Comparison of ENCODE assay signal across 8 cellular contexts in the genomic region with DNA sequence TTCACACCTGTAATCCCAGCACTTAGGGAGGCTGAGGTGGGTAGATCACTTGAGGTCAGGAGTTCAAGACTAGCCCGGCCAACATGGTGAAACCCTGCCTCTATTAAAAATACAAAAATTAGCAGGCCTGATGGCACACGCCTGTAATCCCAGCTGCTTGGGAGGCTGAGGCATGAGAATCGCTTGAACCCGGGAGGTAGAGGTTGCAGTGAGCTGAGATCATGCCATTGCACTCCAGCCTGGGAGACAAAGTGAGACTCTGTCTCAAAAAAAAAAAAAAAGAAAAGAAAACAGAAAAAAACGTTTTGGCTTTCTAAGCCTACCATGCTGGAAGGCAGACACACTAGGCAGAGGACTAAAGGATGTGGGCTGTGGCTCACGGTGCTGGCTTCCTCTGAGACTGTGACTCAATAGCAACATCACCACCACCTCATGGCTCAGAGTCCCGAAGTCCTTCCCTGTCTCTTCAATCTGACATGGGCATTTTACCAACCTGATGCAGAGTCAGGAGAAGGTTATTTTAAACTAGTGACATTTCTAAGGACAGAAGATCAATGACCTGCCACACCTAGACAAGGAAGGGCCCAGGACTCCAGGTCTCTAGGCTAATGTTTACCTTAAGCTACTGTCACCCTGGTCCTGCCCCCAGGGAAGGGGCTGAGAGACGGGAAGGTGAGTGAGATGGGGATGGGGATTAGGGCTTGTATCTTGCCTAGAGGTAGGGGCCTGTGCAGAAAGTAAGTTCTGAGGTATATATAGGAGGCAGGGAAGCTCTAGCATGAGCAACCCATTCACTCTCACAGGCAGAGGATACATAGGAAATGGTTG. TPM values are rescaled to one million over a fixed set of nuclear protein-coding genes. Genes with fewer than 3 reads are reported as not detected.
DNase-seq lines count a peak whose midpoint lies in the region; ATAC-seq and TF ChIP-seq lines count a peak whose summit lies in the region.

No MANE protein-coding gene starts in this region.

- H4K91ac ChIP-seq in mesenchymal stem cell (ENCODE audit: low read length) = no peak overlapping the region

- H3K4me1 Mint-ChIP-seq in activated naive CD8-positive, alpha-beta T cell treated with anti-CD3 and anti-CD28 coated beads, Interleukin-2, amount 50 U/mL, for 24 hours = peaks cover 61% of the 10 kb centered on the region

- H3K9ac ChIP-seq in mesenchymal stem cell (ENCODE audit: low read length) = no peak overlapping the region

- H3K4me3 ChIP-seq in mesenchymal stem cell (ENCODE audit: insufficient read depth in 1 of 2, low read depth in 1 of 2, low read length in 2 of 2) (no peak overlapping the region), thymus (ENCODE audit: low read length) (no peak overlapping the region)

- H3K4me3 Mint-ChIP-seq in activated naive CD8-positive, alpha-beta T cell treated with anti-CD3 and anti-CD28 coated beads, Interleukin-2, amount 50 U/mL, for 24 hours = peak overlapping the region; percentile 64

- H2BK120ac ChIP-seq in mesenchymal stem cell (ENCODE audit: low read depth, low read length) = no peak overlapping the region

- peak; percentile 53 for ATAC-seq in HG02678 (IDR thresholded peaks at IDR 0.05; ENCODE audit: unreplicated experiment)
- ATAC-seq in activated naive CD8-positive, alpha-beta T cell treated with anti-CD3 and anti-CD28 coated beads, Interleukin-2, amount 50 U/mL, for 24 hours = peak; percentile 93

- H3K27me3 ChIP-seq in mesenchymal stem cell (ENCODE audit: control insufficient read depth in 1 of 2, insufficient read depth in 1 of 2, low read length in 2 of 2) = no peaks in the 10 kb centered on the region
- H3K27me3 ChIP-seq in thymus (ENCODE audit: control insufficient read depth, insufficient read depth) = no peaks in the 10 kb centered on the region

- H2BK5ac ChIP-seq in mesenchymal stem cell (ENCODE audit: low read depth, low read length, poor library complexity, severe bottlenecking) = no peak overlapping the region

- H3K36me3 ChIP-seq in mesenchymal stem cell (ENCODE audit: control insufficient read depth in 1 of 2, insufficient read depth in 2 of 2, low read depth in 1 of 2, low read length in 2 of 2) (peaks cover 0 to 6% of the 10 kb centered on the region in 2 experiments), thymus (ENCODE audit: control insufficient read depth, insufficient read depth) (no peaks in the 10 kb centered on the region)

- H3K4ac ChIP-seq in mesenchymal stem cell (ENCODE audit: low read depth in 1 of 2, low read length in 2 of 2) = no peak overlapping the region

- H3K27ac Mint-ChIP-seq in activated naive CD8-positive, alpha-beta T cell treated with anti-CD3 and anti-CD28 coated beads, Interleukin-2, amount 50 U/mL, for 24 hours = peak overlapping the region; percentile 94

- no peak overlapping the region for H2AFZ ChIP-seq in mesenchymal stem cell (ENCODE audit: low read depth, low read length)

- H3K23ac ChIP-seq in mesenchymal stem cell (ENCODE audit: low read length in 2 of 2) = no peak overlapping the region

- H2AK5ac ChIP-seq in mesenchymal stem cell (ENCODE audit: low read length, severe bottlenecking) = peak overlapping the region; percentile 24

- DNase-seq in GM10248 (ENCODE audit: extremely low spot score) (peak; percentile 70), SKM-1 treated with dmso at 0.1 percent for 144 hours (lab: John Stamatoyannopoulos, UW; ENCODE audit: unreplicated experiment) (peak; percentile 34), mesenchymal stem cell (peak; percentile 44), NCI-H187 treated with DMSO at 0.1 percent for 48 hours (lab: John Stamatoyannopoulos, UW) (no peak), C1 segment of cervical spinal cord (lab: John Stamatoyannopoulos, UW) (no peak)
- peak; percentile 73 for DNase-seq in activated naive CD8-positive, alpha-beta T cell treated with anti-CD3 and anti-CD28 coated beads, Interleukin-2, amount 50 U/mL, for 24 hours

- H3K14ac ChIP-seq in mesenchymal stem cell (ENCODE audit: low read length in 2 of 2) = no peak overlapping the region

- POLR2A ChIA-PET in GM10248 (lab: Yijun Ruan, JAX) = interaction anchor here (0.6 to 1.7 kb wide), 4 partner anchors 11 to 178 kb away, joined by 4 to 8 read pairs (median 6); a partner anchor contains a TSS

- H4K8ac ChIP-seq in mesenchymal stem cell (ENCODE audit: low read length) = no peak overlapping the region

- H2BK15ac ChIP-seq in mesenchymal stem cell (ENCODE audit: low read depth, poor library complexity, severe bottlenecking) = no peak overlapping the region

- no peaks in the 10 kb centered on the region for H3K9me3 Mint-ChIP-seq in activated naive CD8-positive, alpha-beta T cell treated with anti-CD3 and anti-CD28 coated beads, Interleukin-2, amount 50 U/mL, for 24 hours

- H2BK12ac ChIP-seq in mesenchymal stem cell (ENCODE audit: low read length in 2 of 2) = no peak overlapping the region

- 76% methylated on average over 7 of the region's 8 CpGs for WGBS in mesenchymal stem cell
- WGBS in thymus = 53% methylated on average over 8 of the region's 8 CpGs

- peak overlapping the region; percentile 34 for H3K27ac ChIP-seq in mesenchymal stem cell (ENCODE audit: low read length, poor library complexity, severe bottlenecking)
- H3K27ac ChIP-seq in thymus (ENCODE audit: low read depth) = peak overlapping the region; percentile 80

- no peaks in the 10 kb centered on the region for H3K79me1 ChIP-seq in mesenchymal stem cell (replicated peaks; ENCODE audit: low read length, poor library complexity, severe bottlenecking)

- no peak for TF ChIP-seq CTCF in GM10248 (IDR thresholded peaks at IDR 0.05; ENCODE audit: control extremely low read depth, extremely low read depth, low read depth, missing control alignments)

- no peak overlapping the region for H3K4me2 ChIP-seq in mesenchymal stem cell (ENCODE audit: low read length, poor library complexity, severe bottlenecking)

- no peaks in the 10 kb centered on the region for H3K27me3 Mint-ChIP-seq in activated naive CD8-positive, alpha-beta T cell treated with anti-CD3 and anti-CD28 coated beads, Interleukin-2, amount 50 U/mL, for 24 hours

- no peak overlapping the region for H3K18ac ChIP-seq in mesenchymal stem cell (ENCODE audit: low read depth in 1 of 2, low read length in 2 of 2)

- no peaks in the 10 kb centered on the region for H3K36me3 Mint-ChIP-seq in activated naive CD8-positive, alpha-beta T cell treated with anti-CD3 and anti-CD28 coated beads, Interleukin-2, amount 50 U/mL, for 24 hours (ENCODE audit: low read depth)

- H3K9me3 ChIP-seq in mesenchymal stem cell (ENCODE audit: control insufficient read depth, low read length) = no peaks in the 10 kb centered on the region
- H3K9me3 ChIP-seq in thymus (ENCODE audit: control insufficient read depth) = no peaks in the 10 kb centered on the region

- CTCF ChIA-PET in GM10248 (lab: Yijun Ruan, JAX) = interaction anchor here (0.8 to 2.7 kb wide), 9 partner anchors 11 to 59 kb away, joined by 3 to 11 read pairs (median 5); a partner anchor contains a TSS

- H3K4me1 ChIP-seq in mesenchymal stem cell (ENCODE audit: control insufficient read depth, insufficient read depth, low read depth, low read length) (peaks cover 26% of the 10 kb centered on the region), thymus (ENCODE audit: control insufficient read depth, insufficient read depth, low read length) (peaks cover 13% of the 10 kb centered on the region)

RNA-seq across cellular contexts. Expression of a gene that starts 3.7 kb away (rescaled TPM):
- polyA plus RNA-seq in mesenchymal stem cell (2013, experiment 1 of 2) = 0.30 TPM
- 0.49 TPM for polyA plus RNA-seq in mesenchymal stem cell (2013, experiment 2 of 2)
- 12.2 TPM for polyA plus RNA-seq in thymus

RNA-seq across cellular contexts. Expression of a gene that starts 12.0 kb away (rescaled TPM):
- not detected for polyA plus RNA-seq in mesenchymal stem cell (2013, experiment 1 of 2)
- polyA plus RNA-seq in mesenchymal stem cell (2013, experiment 2 of 2) = not detected
- 0.05 TPM for polyA plus RNA-seq in thymus

RNA-seq across cellular contexts. Expression of a gene that starts 19.5 kb away (rescaled TPM):
- polyA plus RNA-seq in mesenchymal stem cell (2013, experiment 1 of 2) = 14.4 TPM
- 17.7 TPM for polyA plus RNA-seq in mesenchymal stem cell (2013, experiment 2 of 2)
- polyA plus RNA-seq in thymus = 4.3 TPM

RNA-seq across cellular contexts. Expression of a gene that starts 23.8 kb away (rescaled TPM):
- 63.5 TPM for polyA plus RNA-seq in mesenchymal stem cell (2013, experiment 1 of 2)
- polyA plus RNA-seq in mesenchymal stem cell (2013, experiment 2 of 2) = 59.7 TPM
- polyA plus RNA-seq in thymus = 58.3 TPM

RNA-seq across cellular contexts. Expression of a gene that starts 54.9 kb away (rescaled TPM):
- 7.3 TPM for polyA plus RNA-seq in mesenchymal stem cell (2013, experiment 1 of 2)
- polyA plus RNA-seq in mesenchymal stem cell (2013, experiment 2 of 2) = 6.5 TPM
- 6.6 TPM for polyA plus RNA-seq in thymus

Comparison
In these comparisons a context has a peak if more than half of its experiments do, and no peak if none do; other contexts are left out.
1. DNase-seq: peak in GM10248 (single experiment), SKM-1 treated with dmso at 0.1 percent for 144 hours (single experiment), activated naive CD8-positive, alpha-beta T cell treated with anti-CD3 and anti-CD28 coated beads, Interleukin-2, amount 50 U/mL, for 24 hours (single experiment) and mesenchymal stem cell (single experiment); none in NCI-H187 treated with DMSO at 0.1 percent for 48 hours (single experiment) and C1 segment of cervical spinal cord (0 of 14).